8 cellular contexts compared by ENCODE assay signal in genomic region chr3:25665646-25666136, GRCh38. TPM values are rescaled to one million over a fixed set of nuclear protein-coding genes. Genes with fewer than 3 reads are reported as not detected.
A peak's percentile ranks its signal among the peaks of the same experiment; 100 is the strongest.
DNase-seq lines count a peak whose midpoint lies in the region; ATAC-seq, FAIRE-seq and TF ChIP-seq lines count a peak whose summit lies in the region.

No MANE protein-coding gene starts in this region.

- H3K27me3 ChIP-seq in RWPE2 (ENCODE audit: insufficient read depth, poor library complexity, severe bottlenecking) = no peaks in the 10 kb centered on the region
- no peaks in the 10 kb centered on the region for H3K27me3 ChIP-seq in esophagus squamous epithelium
- H3K27me3 ChIP-seq in gastrocnemius medialis = no peaks in the 10 kb centered on the region

- TF ChIP-seq CTCF in RWPE2 (IDR thresholded peaks at IDR 0.05; ENCODE audit: poor library complexity, severe bottlenecking) = no peak
- TF ChIP-seq CTCF in esophagus squamous epithelium (IDR thresholded peaks at IDR 0.05) = no peak
- no peak for TF ChIP-seq CTCF in gastrocnemius medialis (IDR thresholded peaks at IDR 0.05 in 4 of 5, conservative IDR thresholded peaks at IDR 0.05 in 1 of 5)
- TF ChIP-seq CTCF in D721Med (IDR thresholded peaks at IDR 0.05; ENCODE audit: insufficient read depth, missing control alignments) = no peak

- H3K9me3 ChIP-seq in RWPE2 (ENCODE audit: severe bottlenecking) (no peaks in the 10 kb centered on the region), esophagus squamous epithelium (no peaks in the 10 kb centered on the region), gastrocnemius medialis (no peaks in the 10 kb centered on the region)

- H3K36me3 ChIP-seq in RWPE2 (ENCODE audit: low read depth) (peaks cover 3% of the 10 kb centered on the region; the same call in 1 of the 2 replicates), esophagus squamous epithelium (no peaks in the 10 kb centered on the region), gastrocnemius medialis (no peaks in the 10 kb centered on the region)

- in situ Hi-C loops in gastrocnemius medialis (cut with MboI; ENCODE audit: low sequenced_read_pairs in 4 of 4) = loop anchor here in 3 of 4 donors (10.0 to 25.0 kb wide), 4 partner anchors 97 to 447 kb away; partner anchors contain the start of gene NGLY1 (in 1 of the 3)

- H3K4me3 ChIP-seq in RWPE2 (ENCODE audit: severe bottlenecking) (no peak overlapping the region), esophagus squamous epithelium (peak overlapping the region in 3 of 4 donors; percentile 81 to 95 (median 91)), gastrocnemius medialis (peak overlapping the region; percentile 70 to 86 (median 74))

- ATAC-seq in RWPE2 (ENCODE audit: low read depth) = no peak
- ATAC-seq in gastrocnemius medialis = no peak
- ATAC-seq in HG03342 (IDR thresholded peaks at IDR 0.05; ENCODE audit: unreplicated experiment) = no peak

- DNase-seq in GM19239 (ENCODE audit: insufficient read length, low spot score) (no peak), RWPE2 (ENCODE audit: low spot score) (no peak), esophagus squamous epithelium (lab: John Stamatoyannopoulos, UW) (no peak), gastrocnemius medialis (no peak), D721Med (ENCODE audit: insufficient read length, low spot score) (no peak), dermis blood vessel endothelial cell (no peak)
- DNase-seq in activated CD4-positive, alpha-beta T cell treated with anti-CD3 and anti-CD28 coated beads for 1 hour = no peak

- intact Hi-C loops in esophagus squamous epithelium (cut with DNase I) (no loop called here), gastrocnemius medialis (cut with DNase I; ENCODE audit: low total_unique reads) (loop anchor here (1.0 to 10.0 kb wide), 5 partner anchors 117 to 1819 kb away; partner anchors contain the start of genes NGLY1, RARB and SLC4A7)

- WGBS in esophagus squamous epithelium, 2 donors = 27 to 48% methylated on average over 4 of the region's 4 CpGs

- peak overlapping the region; percentile 76 for H3K27ac ChIP-seq in RWPE2 (ENCODE audit: poor library complexity, severe bottlenecking)
- peak overlapping the region; percentile 98 to 99 (median 99) for H3K27ac ChIP-seq in esophagus squamous epithelium
- peak overlapping the region; percentile 91 to 96 (median 95) for H3K27ac ChIP-seq in gastrocnemius medialis

- FAIRE-seq in GM19239 (lab: Jason Lieb, UNC) (peak; percentile 52), D721Med (lab: Jason Lieb, UNC) (no peak)

- no peak for TF ChIP-seq POLR2A in esophagus squamous epithelium (IDR thresholded peaks at IDR 0.05)
- no peak for TF ChIP-seq POLR2A in gastrocnemius medialis (IDR thresholded peaks at IDR 0.05)

- H3K4me1 ChIP-seq in RWPE2 (ENCODE audit: insufficient read depth, poor library complexity, severe bottlenecking) = peaks cover 18% of the 10 kb centered on the region
- H3K4me1 ChIP-seq in esophagus squamous epithelium = peaks cover 14 to 46% (median 18%) of the 10 kb centered on the region in 3 donors
- H3K4me1 ChIP-seq in gastrocnemius medialis = peaks cover 28 to 35% of the 10 kb centered on the region in 2 donors

RNA-seq across cellular contexts. Expression of gene TOP2B, which starts 1.0 kb away (rescaled TPM):
- total RNA-seq in esophagus squamous epithelium = 10 to 100 TPM; 47.6 to 89.8 (median 67.4) TPM
- total RNA-seq in gastrocnemius medialis = 10 to 100 TPM; 56.1 to 81.5 (median 64.7) TPM
- total RNA-seq in dermis blood vessel endothelial cell = 95.5 and 163 TPM in 2 replicates
